ENCODE assay signal across 11 cellular contexts in the genomic region with DNA sequence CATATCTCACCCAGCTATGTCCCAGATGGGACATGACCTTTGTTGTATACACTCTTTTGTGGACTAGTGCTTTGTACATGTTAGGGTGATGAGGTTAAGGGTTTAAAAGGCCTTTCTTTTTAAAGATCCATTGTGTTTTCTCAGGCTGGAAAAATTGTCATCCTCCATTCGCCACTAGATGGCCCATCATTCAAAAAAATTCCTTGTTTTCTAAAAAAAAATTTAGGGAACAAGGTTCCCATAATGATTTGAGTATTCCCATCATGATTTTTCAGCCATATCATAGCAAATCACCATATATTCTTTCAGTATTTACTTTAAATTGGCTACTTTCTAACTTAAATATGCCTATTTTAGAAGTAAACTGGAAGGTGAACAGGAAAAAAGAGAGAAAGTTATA.
DNase-seq lines count a peak whose midpoint lies in the region; ATAC-seq, FAIRE-seq and TF ChIP-seq lines count a peak whose summit lies in the region.
"Had no signal": no experiment of that assay in that cellular context is flagged by ENCODE, and none has a peak within 500 bp of the region (broad histone marks: within the 10 kb centered on the region; RNA-seq: fewer than 3 reads in every experiment).

No MANE protein-coding gene starts in this region.

- 0 to 9% (median 5%) methylated on average over 1 of the region's 1 CpG for WGBS in adrenal gland, 4 donors

- H3K27me3 Mint-ChIP-seq in GM23338 (ENCODE audit: insufficient read depth, low read depth, poor library complexity), result no peaks in the 10 kb centered on the region
- H3K27me3 Mint-ChIP-seq in effector memory CD8-positive, alpha-beta T cell, result no peaks in the 10 kb centered on the region

- H3F3A ChIP-seq in GM23338 (replicated peaks; ENCODE audit: low read depth), result no peaks in the 10 kb centered on the region

- no peak overlapping the region for H3K27ac Mint-ChIP-seq in GM23338
- no peak overlapping the region for H3K27ac Mint-ChIP-seq in effector memory CD8-positive, alpha-beta T cell
- H3K27ac Mint-ChIP-seq: T-cell had no signal

- H3K27ac ChIP-seq in AG04450 (ENCODE audit: low read depth, low read length) (no peak overlapping the region), GM23338 (ENCODE audit: low read depth) (no peak overlapping the region), adrenal gland (no peak overlapping the region), kidney (ENCODE audit: low read depth in 2 of 2, low read length in 2 of 2) (no peak overlapping the region)

- H3K9me2 ChIP-seq in GM23338 (ENCODE audit: insufficient read depth), result no peaks in the 10 kb centered on the region

- H3K4me1 ChIP-seq in GM23338 (ENCODE audit: insufficient read depth) (no peaks in the 10 kb centered on the region), adrenal gland (replicated peaks in 1 of 2) (no peaks in the 10 kb centered on the region), kidney (ENCODE audit: control insufficient read depth in 1 of 2, insufficient read depth in 1 of 2, low read depth in 1 of 2, low read length in 2 of 2) (no peaks in the 10 kb centered on the region)

- no peaks in the 10 kb centered on the region for H3K36me3 Mint-ChIP-seq in GM23338 (ENCODE audit: low read depth)
- H3K36me3 Mint-ChIP-seq in effector memory CD8-positive, alpha-beta T cell (ENCODE audit: insufficient read depth), result no peaks in the 10 kb centered on the region
- H3K36me3 Mint-ChIP-seq: T-cell had no signal

- intact Hi-C loops in adrenal gland (cut with DNase I), result loop anchor here (5.0 to 10.0 kb wide), 2 partner anchors 234 to 236 kb away; no protein-coding TSS in a partner anchor
- intact Hi-C loops in kidney (cut with DNase I), result loop anchor here (10.0 kb wide), 1 partner anchor 234 kb away; no protein-coding TSS in a partner anchor

- no peak for TF ChIP-seq POLR2A in adrenal gland (IDR thresholded peaks at IDR 0.05)

- POLR2A ChIA-PET in AG04450 (lab: Yijun Ruan, JAX), result no interaction called here

- H4K20me1 ChIP-seq in GM23338 (replicated peaks; ENCODE audit: insufficient read depth), result no peaks in the 10 kb centered on the region

- no peak overlapping the region for H2AFZ ChIP-seq in GM23338

- peak; percentile 58 for TF ChIP-seq CTCF in AG04450 (IDR thresholded peaks at IDR 0.05; ENCODE audit: low read depth, low read length)
- TF ChIP-seq CTCF in GM23338 (conservative IDR thresholded peaks at IDR 0.05; ENCODE audit: low read depth in 2 of 2), result peak; percentile 31 to 53
- peak; percentile 39 to 63 (median 45) for TF ChIP-seq CTCF in adrenal gland (IDR thresholded peaks at IDR 0.05)
- TF ChIP-seq CTCF in kidney (IDR thresholded peaks at IDR 0.05; ENCODE audit: borderline replicate concordance, extremely low read depth, insufficient read depth), result peak; percentile 27

- no peak overlapping the region for H3K4me2 ChIP-seq in GM23338

- H3K4me3 Mint-ChIP-seq in GM23338, result no peak overlapping the region
- no peak overlapping the region for H3K4me3 Mint-ChIP-seq in effector memory CD8-positive, alpha-beta T cell
- H3K4me3 Mint-ChIP-seq: T-cell had no signal

- CTCF ChIA-PET in AG04450 (lab: Charles Lee), result interaction anchor here (0.6 to 4.9 kb wide), 22 partner anchors 8 to 507 kb away, joined by 3 to 96 read pairs (median 3); no protein-coding TSS in a partner anchor

- DNase-seq in AG04450 (ENCODE audit: low read depth, low spot score), result no peak
- DNase-seq in GM23338 (ENCODE audit: low spot score), result peak; percentile 7
- no peak for DNase-seq in adrenal gland
- no peak for DNase-seq in kidney
- no peak for DNase-seq in germinal center (ENCODE audit: low spot score)
- no peak for DNase-seq in effector CD4-positive, alpha-beta T cell
- no peak for DNase-seq in effector memory CD8-positive, alpha-beta T cell
- DNase-seq in T-helper 9 cell, result no peak
- DNase-seq: activated naive CD4-positive, alpha-beta T cell treated with Interleukin-2 at 50 U/mL for 16 hours; Karpas-422; T-cell had no signal

- H3K79me2 ChIP-seq in GM23338 (replicated peaks; ENCODE audit: insufficient read depth), result no peaks in the 10 kb centered on the region

- H3K36me3 ChIP-seq in GM23338 (ENCODE audit: insufficient read depth) (no peaks in the 10 kb centered on the region), adrenal gland (replicated peaks in 1 of 2) (no peaks in the 10 kb centered on the region), kidney (ENCODE audit: control insufficient read depth in 1 of 2, insufficient read depth in 2 of 2, low read length in 2 of 2) (no peaks in the 10 kb centered on the region)

- no peak overlapping the region for H3K9ac ChIP-seq in kidney (ENCODE audit: low read length in 2 of 2)

- no peak overlapping the region for H3K4me3 ChIP-seq in AG04450 (ENCODE audit: low read depth, low read length)
- no peak overlapping the region for H3K4me3 ChIP-seq in GM23338
- H3K4me3 ChIP-seq in adrenal gland, result no peak overlapping the region
- H3K4me3 ChIP-seq in kidney (ENCODE audit: low read length in 2 of 2), result no peak overlapping the region

- FAIRE-seq in kidney (lab: Jason Lieb, UNC), result no peak

- no peaks in the 10 kb centered on the region for H3K9me3 Mint-ChIP-seq in GM23338
- H3K9me3 Mint-ChIP-seq in effector memory CD8-positive, alpha-beta T cell, result no peaks in the 10 kb centered on the region
- H3K9me3 Mint-ChIP-seq: T-cell had no signal

- H3K9me3 ChIP-seq in AG04450 (ENCODE audit: control insufficient read depth, insufficient read depth, low read length), result no peaks in the 10 kb centered on the region
- H3K9me3 ChIP-seq in adrenal gland (replicated peaks in 1 of 3), result no peaks in the 10 kb centered on the region
- H3K9me3 ChIP-seq in kidney (ENCODE audit: control insufficient read depth in 1 of 2, low read length in 2 of 2), result no peaks in the 10 kb centered on the region

- H3K27me3 ChIP-seq in AG04450 (ENCODE audit: control insufficient read depth, insufficient read depth, low read length), result peaks cover 1% of the 10 kb centered on the region
- no peaks in the 10 kb centered on the region for H3K27me3 ChIP-seq in GM23338 (ENCODE audit: insufficient read depth)
- H3K27me3 ChIP-seq in adrenal gland, result peaks cover 12% of the 10 kb centered on the region

- no peaks in the 10 kb centered on the region for H3K4me1 Mint-ChIP-seq in GM23338
- H3K4me1 Mint-ChIP-seq in effector memory CD8-positive, alpha-beta T cell (ENCODE audit: low read depth in 2 of 2), result no peaks in the 10 kb centered on the region
- H3K4me1 Mint-ChIP-seq: T-cell had no signal

- ATAC-seq in GM23338, result no peak
- ATAC-seq in effector memory CD8-positive, alpha-beta T cell (replicated peaks), result no peak
- ATAC-seq: T-cell had no signal

TF ChIP-seq in GM23338, 12 proteins besides CTCF, POLR2A, EP300 and RAD21:
- TF ChIP-seq, protein P1, sequence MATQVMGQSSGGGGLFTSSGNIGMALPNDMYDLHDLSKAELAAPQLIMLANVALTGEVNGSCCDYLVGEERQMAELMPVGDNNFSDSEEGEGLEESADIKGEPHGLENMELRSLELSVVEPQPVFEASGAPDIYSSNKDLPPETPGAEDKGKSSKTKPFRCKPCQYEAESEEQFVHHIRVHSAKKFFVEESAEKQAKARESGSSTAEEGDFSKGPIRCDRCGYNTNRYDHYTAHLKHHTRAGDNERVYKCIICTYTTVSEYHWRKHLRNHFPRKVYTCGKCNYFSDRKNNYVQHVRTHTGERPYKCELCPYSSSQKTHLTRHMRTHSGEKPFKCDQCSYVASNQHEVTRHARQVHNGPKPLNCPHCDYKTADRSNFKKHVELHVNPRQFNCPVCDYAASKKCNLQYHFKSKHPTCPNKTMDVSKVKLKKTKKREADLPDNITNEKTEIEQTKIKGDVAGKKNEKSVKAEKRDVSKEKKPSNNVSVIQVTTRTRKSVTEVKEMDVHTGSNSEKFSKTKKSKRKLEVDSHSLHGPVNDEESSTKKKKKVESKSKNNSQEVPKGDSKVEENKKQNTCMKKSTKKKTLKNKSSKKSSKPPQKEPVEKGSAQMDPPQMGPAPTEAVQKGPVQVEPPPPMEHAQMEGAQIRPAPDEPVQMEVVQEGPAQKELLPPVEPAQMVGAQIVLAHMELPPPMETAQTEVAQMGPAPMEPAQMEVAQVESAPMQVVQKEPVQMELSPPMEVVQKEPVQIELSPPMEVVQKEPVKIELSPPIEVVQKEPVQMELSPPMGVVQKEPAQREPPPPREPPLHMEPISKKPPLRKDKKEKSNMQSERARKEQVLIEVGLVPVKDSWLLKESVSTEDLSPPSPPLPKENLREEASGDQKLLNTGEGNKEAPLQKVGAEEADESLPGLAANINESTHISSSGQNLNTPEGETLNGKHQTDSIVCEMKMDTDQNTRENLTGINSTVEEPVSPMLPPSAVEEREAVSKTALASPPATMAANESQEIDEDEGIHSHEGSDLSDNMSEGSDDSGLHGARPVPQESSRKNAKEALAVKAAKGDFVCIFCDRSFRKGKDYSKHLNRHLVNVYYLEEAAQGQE (IDR thresholded peaks at IDR 0.05; ENCODE audit: unreplicated experiment), result no peak
